In the genomic region with DNA sequence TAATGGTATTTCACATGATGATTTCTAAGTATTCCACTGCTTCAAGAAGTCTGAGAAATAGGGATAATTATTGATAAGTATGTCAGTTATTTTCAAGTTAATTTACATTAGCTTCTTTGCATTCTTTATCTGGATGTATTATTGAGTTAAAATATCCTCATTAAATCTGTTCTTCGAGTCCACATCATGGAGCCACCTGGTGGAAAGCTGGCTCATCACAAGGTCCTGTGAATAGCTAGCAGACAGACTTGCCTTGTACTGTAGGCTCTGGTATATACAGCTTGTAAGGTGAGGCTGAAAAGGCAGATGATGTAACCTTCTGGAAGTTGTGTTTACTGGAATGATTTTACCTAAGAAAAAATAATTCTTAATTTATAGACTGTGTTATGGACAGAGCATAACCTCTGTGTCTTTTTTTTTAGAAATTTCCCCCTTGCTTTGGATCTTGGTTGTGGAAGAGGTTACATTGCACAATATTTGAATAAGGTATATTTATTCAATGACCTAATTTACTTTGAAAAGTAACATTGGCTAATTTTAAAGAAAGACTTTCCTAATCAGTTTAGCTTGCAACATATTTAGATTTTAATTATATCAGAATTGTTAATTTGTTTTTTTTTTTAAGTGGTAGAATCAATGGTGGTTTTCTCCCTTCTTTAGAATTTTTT, we compare ENCODE assay signal across 8 cellular contexts. TPM values are rescaled to one million over a fixed set of nuclear protein-coding genes. Genes with fewer than 3 reads are reported as not detected.
DNase-seq lines count a peak whose midpoint lies in the region; ATAC-seq, FAIRE-seq and TF ChIP-seq lines count a peak whose summit lies in the region.

No MANE protein-coding gene starts in this region.

- peak overlapping the region; percentile 43 for H3K4me2 ChIP-seq in HepG2 (ENCODE audit: low read depth, low read length)

- peaks cover 57% of the 10 kb centered on the region for H3K4me1 ChIP-seq in HepG2 (ENCODE audit: insufficient read depth, low read length)
- peaks cover 19 to 37% (median 27%) of the 10 kb centered on the region in 4 donors for H3K4me1 ChIP-seq in upper lobe of left lung

- CTCF ChIA-PET in HepG2 (lab: Yijun Ruan, JAX; ENCODE audit: low intra/inter-chr PET ratio, low total read pairs): interaction anchor here (0.7 to 0.8 kb wide), 2 partner anchors 16 to 178 kb away, joined by 3 read pairs; no protein-coding TSS in a partner anchor

- H3K36me3 Mint-ChIP-seq in brain: peaks cover 40% of the 10 kb centered on the region

- in situ Hi-C loops in HepG2 (cut with HindIII; ENCODE audit: extremely low pct_ligation_motif_present, low pct_unique_long_range_greater_than_20kb): loop anchor here (10.0 kb wide), 2 partner anchors 814 to 864 kb away; no protein-coding TSS in a partner anchor

- peaks cover 56% of the 10 kb centered on the region for H3K79me2 ChIP-seq in HepG2 (ENCODE audit: insufficient read depth, low read length)

- H3K9me3 ChIP-seq in HepG2 (ENCODE audit: low read length): no peaks in the 10 kb centered on the region
- H3K9me3 ChIP-seq in upper lobe of left lung: no peaks in the 10 kb centered on the region

- ATAC-seq in GM19328 (IDR thresholded peaks at IDR 0.05; ENCODE audit: unreplicated experiment) (peak; percentile 29), HepG2 (peak; percentile 68), upper lobe of left lung (ENCODE audit: low FRiP score in 2 of 2) (no peak), GM19452 (IDR thresholded peaks at IDR 0.05; ENCODE audit: unreplicated experiment) (no peak)

- TF ChIP-seq EP300 in HepG2 (IDR thresholded peaks at IDR 0.05; ENCODE audit: low read depth in 2 of 2, low read length in 2 of 2): peak in 1 of 2 experiments; percentile 10; a peak in 1 of 4 replicates
- TF ChIP-seq EP300 in HepG2 (CRISPR knock-in tag; IDR thresholded peaks at IDR 0.05; ENCODE audit: borderline replicate concordance): no peak
- TF ChIP-seq EP300 in upper lobe of left lung (IDR thresholded peaks at IDR 0.05): no peak

- H3K4me3 Mint-ChIP-seq in brain: peak overlapping the region; percentile 36 to 84 (median 65)

- H3K4me3 ChIP-seq in HepG2 (replicated peaks in 1 of 3; ENCODE audit: insufficient read depth in 1 of 3, low read depth in 2 of 3, low read length in 3 of 3) (no peak overlapping the region), upper lobe of left lung (no peak overlapping the region)

- peaks cover 12% of the 10 kb centered on the region for H3K27me3 Mint-ChIP-seq in brain

- no peaks in the 10 kb centered on the region; the same call in 1 of the 2 replicates for H4K20me1 ChIP-seq in HepG2 (ENCODE audit: insufficient read depth, low read length)

- H3K27ac ChIP-seq in HepG2 (ENCODE audit: extremely low read length, insufficient read depth, low read length): peak overlapping the region; percentile 51
- no peak overlapping the region for H3K27ac ChIP-seq in upper lobe of left lung

- peaks cover 0 to 4% (median 0%) of the 10 kb centered on the region in 5 experiments for H3K9me3 Mint-ChIP-seq in brain

- TF ChIP-seq POLR2A in HepG2 (IDR thresholded peaks at IDR 0.05; ENCODE audit: insufficient read depth in 1 of 2, low read depth in 2 of 2, low read length in 2 of 2) (no peak), upper lobe of left lung (IDR thresholded peaks at IDR 0.05) (no peak)

- FAIRE-seq in HepG2 (lab: Jason Lieb, UNC): peak; percentile 90

- peak; percentile 45 for DNase-seq in DMS153 treated with DMSO at 0.1 percent for 48 hours (lab: John Stamatoyannopoulos, UW; ENCODE audit: unreplicated experiment)
- peak; percentile 76 for DNase-seq in HuH-7.5 (ENCODE audit: low spot score)
- peak; percentile 59 for DNase-seq in RPMI7951 (ENCODE audit: low read depth)
- peak; percentile 88 for DNase-seq in HepG2 (ENCODE audit: low spot score)
- DNase-seq in upper lobe of left lung: peak in 1 of 2 donors; percentile 55

- H3K27ac Mint-ChIP-seq in brain: peak overlapping the region in 4 of 5 experiments; percentile 10 to 68 (median 38)

- peak; percentile 31; the same call in 1 of the 2 replicates for TF ChIP-seq RAD21 in HepG2 (CRISPR knock-in tag; IDR thresholded peaks at IDR 0.05)

- 2% methylated on average over 1 of the region's 1 CpG for WGBS in HepG2 (ENCODE audit: low lambda C conversion rate)
- WGBS in upper lobe of left lung, 2 donors: 9 to 10% methylated on average over 1 of the region's 1 CpG

- intact Hi-C loops in HepG2 (cut with micrococcal nuclease; ENCODE audit: unreplicated experiment): loop anchor here (5.0 to 10.0 kb wide), 3 partner anchors 464 to 861 kb away; no protein-coding TSS in a partner anchor

- H3K36me3 ChIP-seq in HepG2 (replicated peaks in 1 of 2; ENCODE audit: control insufficient read depth in 1 of 2, insufficient read depth in 2 of 2, low read length in 2 of 2) (peaks cover 27 to 53% of the 10 kb centered on the region in 2 experiments), upper lobe of left lung (peaks cover 0 to 48% (median 22%) of the 10 kb centered on the region in 4 donors)

- no TSS peak for BruUV-seq in HepG2 (replicated peaks; lab: Mats Ljungman, UMichigan)

- TF ChIP-seq CTCF in brain (conservative IDR thresholded peaks at IDR 0.05) (peak; percentile 53 to 74), HepG2 (CRISPR knock-in tag; IDR thresholded peaks at IDR 0.05) (peak; percentile 82), upper lobe of left lung (IDR thresholded peaks at IDR 0.05) (peak in 4 of 6 experiments; percentile 21 to 42 (median 34))

- POLR2A ChIA-PET in HepG2 (lab: Yijun Ruan, JAX): interaction anchor here (0.7 to 2.5 kb wide), 6 partner anchors 11 to 544 kb away, joined by 3 to 14 read pairs (median 4); no protein-coding TSS in a partner anchor

- H3K9ac ChIP-seq in HepG2 (ENCODE audit: insufficient read depth, low read depth, low read length): no peak overlapping the region

- H2AFZ ChIP-seq in HepG2 (ENCODE audit: low read length): no peak overlapping the region

- H3K4me1 Mint-ChIP-seq in brain: peaks cover 50% of the 10 kb centered on the region

- no peaks in the 10 kb centered on the region; a peak in 1 of 5 replicates for H3K27me3 ChIP-seq in HepG2 (ENCODE audit: control insufficient read depth in 1 of 2, insufficient read depth in 2 of 2, low read length in 2 of 2)
- no peaks in the 10 kb centered on the region for H3K27me3 ChIP-seq in upper lobe of left lung

TF ChIP-seq in HepG2, 621 proteins besides CTCF, POLR2A, EP300 and RAD21 (continues in another document):
- TF ChIP-seq ZNF329 (CRISPR knock-in tag; IDR thresholded peaks at IDR 0.05; ENCODE audit: low read depth): no peak

RNA-seq across cellular contexts. Expression of a gene that starts 3.5 kb away (rescaled TPM):
- 34.1 and 35.0 TPM in 2 replicates for total RNA-seq in RPMI7951 (2014; rRNA removed; shearing (Covaris generic))
- 11.9 TPM for polyA plus RNA-seq in brain (ENCODE audit: insufficient read depth, low read depth, low replicate concordance)
- 66.7 and 86.0 TPM in 2 replicates for total RNA-seq in HepG2 (2016; rRNA removed; fragmentation: Illumina TruSeq; extraction: Trizol)
- 30.8 and 32.0 TPM in 2 replicates for total RNA-seq in HepG2 (2016; cell fraction: cytosol; rRNA removed; fragmentation: Illumina TruSeq; extraction: Trizol; ENCODE audit: low read depth)
- 74.9 and 86.0 TPM in 2 replicates for total RNA-seq in HepG2 (2016; cell fraction: insoluble cytoplasmic fraction; rRNA removed; fragmentation: Illumina TruSeq; extraction: Trizol)
- 50.4 and 54.3 TPM in 2 replicates for total RNA-seq in HepG2 (2016; cell fraction: membrane; rRNA removed; fragmentation: Illumina TruSeq; extraction: Trizol)
- 91.1 and 92.0 TPM in 2 replicates for total RNA-seq in HepG2 (2016; cell fraction: nucleus; rRNA removed; fragmentation: Illumina TruSeq; extraction: Trizol)
- 18.7 and 23.1 TPM in 2 replicates for polyA plus RNA-seq in HepG2 (2011; rRNA removed)
- 10.1 and 15.3 TPM in 2 replicates for polyA plus RNA-seq in HepG2 (2011; cell fraction: cytosol; rRNA removed)
- 20.9 and 31.1 TPM in 2 replicates for polyA plus RNA-seq in HepG2 (2011; cell fraction: nucleus; rRNA removed)
- polyA plus RNA-seq in HepG2 (2012): 27.5 and 36.0 TPM in 2 replicates
- 19.8 and 21.6 TPM in 2 replicates for polyA plus RNA-seq in HepG2 (2016; cell fraction: cytosol; fragmentation: Illumina TruSeq; extraction: Trizol; ENCODE audit: low read depth)
- 63.1 and 68.5 TPM in 2 replicates for polyA plus RNA-seq in HepG2 (2016; cell fraction: insoluble cytoplasmic fraction; fragmentation: Illumina TruSeq; extraction: Trizol; ENCODE audit: low read depth)
- polyA plus RNA-seq in HepG2 (2016; cell fraction: membrane; fragmentation: Illumina TruSeq; extraction: Trizol; ENCODE audit: low read depth): 22.7 and 26.9 TPM in 2 replicates
- polyA plus RNA-seq in HepG2 (2016; cell fraction: nucleus; fragmentation: Illumina TruSeq; extraction: Trizol; ENCODE audit: insufficient read depth, low read depth): 87.8 and 109 TPM in 2 replicates
- polyA minus RNA-seq in HepG2 (2011; rRNA and poly(A)+ RNA removed; ENCODE audit: low replicate concordance): 4.9 and 6.3 TPM in 2 replicates
- 8.4 and 9.1 TPM in 2 replicates for polyA minus RNA-seq in HepG2 (2011; cell fraction: cytosol; rRNA and poly(A)+ RNA removed)
- 107 and 108 TPM in 2 replicates for polyA minus RNA-seq in HepG2 (2011; cell fraction: nucleus; rRNA and poly(A)+ RNA removed)
- total RNA-seq in upper lobe of left lung: 10 to 100 TPM; 12.0 to 53.4 (median 17.7) TPM

RNA-seq across cellular contexts. Expression of a gene that starts 3.6 kb away (rescaled TPM):
- 11.5 and 17.3 TPM in 2 replicates for total RNA-seq in RPMI7951 (2014; rRNA removed; shearing (Covaris generic))
- polyA plus RNA-seq in brain (ENCODE audit: insufficient read depth, low read depth, low replicate concordance) (2.1 TPM), HepG2 (2011; rRNA removed) (5.7 and 7.3 TPM in 2 replicates)
- total RNA-seq in HepG2 (2016; rRNA removed; fragmentation: Illumina TruSeq; extraction: Trizol) (66.9 and 95.1 TPM in 2 replicates), upper lobe of left lung (10 to 100 TPM in 5 of 6 donors, 1 to 10 TPM in 1; 9.8 to 17.8 (median 12.7) TPM)
- 7.5 and 9.0 TPM in 2 replicates for total RNA-seq in HepG2 (2016; cell fraction: cytosol; rRNA removed; fragmentation: Illumina TruSeq; extraction: Trizol; ENCODE audit: low read depth)
- total RNA-seq in HepG2 (2016; cell fraction: insoluble cytoplasmic fraction; rRNA removed; fragmentation: Illumina TruSeq; extraction: Trizol): 68.6 and 90.2 TPM in 2 replicates
- total RNA-seq in HepG2 (2016; cell fraction: membrane; rRNA removed; fragmentation: Illumina TruSeq; extraction: Trizol): 13.8 and 18.1 TPM in 2 replicates
- total RNA-seq in HepG2 (2016; cell fraction: nucleus; rRNA removed; fragmentation: Illumina TruSeq; extraction: Trizol): 67.2 and 79.2 TPM in 2 replicates
- 1.7 and 2.7 TPM in 2 replicates for polyA plus RNA-seq in HepG2 (2011; cell fraction: cytosol; rRNA removed)
- 2.5 and 5.8 TPM in 2 replicates for polyA plus RNA-seq in HepG2 (2011; cell fraction: nucleus; rRNA removed)
- polyA plus RNA-seq in HepG2 (2012): 34.6 and 44.9 TPM in 2 replicates
- polyA plus RNA-seq in HepG2 (2016; cell fraction: cytosol; fragmentation: Illumina TruSeq; extraction: Trizol; ENCODE audit: low read depth): 1.00 and 1.2 TPM in 2 replicates
- 69.7 and 73.1 TPM in 2 replicates for polyA plus RNA-seq in HepG2 (2016; cell fraction: insoluble cytoplasmic fraction; fragmentation: Illumina TruSeq; extraction: Trizol; ENCODE audit: low read depth)
- polyA plus RNA-seq in HepG2 (2016; cell fraction: membrane; fragmentation: Illumina TruSeq; extraction: Trizol; ENCODE audit: low read depth): 3.0 and 3.7 TPM in 2 replicates
- polyA plus RNA-seq in HepG2 (2016; cell fraction: nucleus; fragmentation: Illumina TruSeq; extraction: Trizol; ENCODE audit: insufficient read depth, low read depth): 61.2 and 66.0 TPM in 2 replicates
- 0.32 and 0.37 TPM in 2 replicates for polyA minus RNA-seq in HepG2 (2011; rRNA and poly(A)+ RNA removed; ENCODE audit: low replicate concordance)
- 10.5 and 11.4 TPM in 2 replicates for polyA minus RNA-seq in HepG2 (2011; cell fraction: cytosol; rRNA and poly(A)+ RNA removed)
- polyA minus RNA-seq in HepG2 (2011; cell fraction: nucleus; rRNA and poly(A)+ RNA removed): 47.6 and 49.1 TPM in 2 replicates

Comparison
In these comparisons a context has a peak if more than half of its experiments do, and no peak if none do; other contexts are left out.
1. ATAC-seq: peak in GM19328 (single experiment) and HepG2 (single experiment); none in upper lobe of left lung (0 of 2) and GM19452 (single experiment).
2. Peak in every context shown above with its lines, with median percentiles within 50 percentile points of each other: CTCF ChIP-seq.